In the genomic region with DNA sequence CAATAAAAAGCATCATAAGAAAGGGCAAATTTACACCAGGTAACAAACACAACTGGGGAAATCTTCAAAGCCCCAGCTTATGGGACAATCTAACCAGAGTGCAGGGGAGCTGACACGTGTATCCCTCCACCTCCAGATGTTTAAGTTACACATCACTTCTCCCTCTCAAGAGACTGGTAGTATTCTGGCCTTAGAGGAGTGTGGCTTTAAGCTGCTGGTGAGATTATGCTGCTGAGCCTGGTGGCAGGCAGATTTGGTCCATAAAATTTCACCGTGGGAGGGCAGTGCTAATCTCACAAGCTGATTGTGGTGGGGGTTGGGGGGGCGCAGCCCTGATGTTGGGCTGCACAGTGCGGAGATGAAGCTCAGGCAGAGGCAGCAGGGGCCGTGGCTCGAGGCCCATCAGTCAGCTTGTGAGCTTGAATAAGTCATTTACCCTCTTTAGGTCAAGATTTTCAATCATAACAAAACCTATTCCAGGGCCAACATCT, we compare ENCODE assay signal across 26 cellular contexts.
DNase-seq lines count a peak whose midpoint lies in the region; ATAC-seq and TF ChIP-seq lines count a peak whose summit lies in the region.
"Had no signal": no experiment of that assay in that cellular context is flagged by ENCODE, and none has a peak within 500 bp of the region (broad histone marks: within the 10 kb centered on the region; RNA-seq: fewer than 3 reads in every experiment).

No MANE protein-coding gene starts in this region.

- TF ChIP-seq CTCF in smooth muscle cell (IDR thresholded peaks at IDR 0.05; ENCODE audit: borderline replicate concordance, insufficient read depth, poor library complexity, severe bottlenecking) = no peak

- H3F3A ChIP-seq in smooth muscle cell (ENCODE audit: low read depth) = no peaks in the 10 kb centered on the region

- H3K4me1 ChIP-seq in smooth muscle cell (ENCODE audit: low read depth) (peaks cover 45% of the 10 kb centered on the region), SJCRH30 (peaks cover 28% of the 10 kb centered on the region)

- H3K4me2 ChIP-seq in smooth muscle cell = peak overlapping the region; percentile 11

- DNase-seq in NCI-H2107 treated with DMSO at 0.1 percent for 48 hours (lab: John Stamatoyannopoulos, UW; ENCODE audit: unreplicated experiment) (peak; percentile 79), NCI-H2107 (lab: John Stamatoyannopoulos, UW) (no peak), NCI-H524 (lab: John Stamatoyannopoulos, UW) (peak; percentile 67 to 91), caudate nucleus (lab: John Stamatoyannopoulos, UW) (no peak), smooth muscle cell (lab: John Stamatoyannopoulos, UW; ENCODE audit: unreplicated experiment) (no peak), SJCRH30 (no peak), NCI-H1105 treated with DMSO at 0.1 percent for 48 hours (lab: John Stamatoyannopoulos, UW) (no peak)
- DNase-seq: 8988T; activated B cell treated with CpG ODN at 0.5 μM for 24 hours; activated CD4-positive, alpha-beta memory T cell treated with anti-CD3 and anti-CD28 coated beads for 36 hours; activated effector memory CD4-positive, alpha-beta T cell treated with anti-CD3 and anti-CD28 coated beads, Interleukin-2, amount 50 U/mL, for 16 hours; brain microvascular endothelial cell; Caco-2; effector memory CD8-positive, alpha-beta T cell; EL; esophagus squamous epithelium; gastrocnemius medialis; HFFc6; hippocampal formation; lower lobe of right lung; mucosa of descending colon; NCI-H446; sigmoid colon; stimulated activated CD8-positive, alpha-beta memory T cell treated with anti-CD3 and anti-CD28 coated beads, Interleukin-4, amount 100 ng/mL, for 48 hours had no signal

- H3K27me3 ChIP-seq in smooth muscle cell (ENCODE audit: low read depth) (peaks cover 19% of the 10 kb centered on the region), SJCRH30 (no peaks in the 10 kb centered on the region)
- H3K27me3 ChIP-seq: brain microvascular endothelial cell, gastrocnemius medialis, sigmoid colon had no signal

- H3K27ac ChIP-seq in caudate nucleus (ENCODE audit: low read depth, low read length) (peak overlapping the region; percentile 16), smooth muscle cell (ENCODE audit: low read depth) (no peak overlapping the region), SJCRH30 (no peak overlapping the region)
- H3K27ac ChIP-seq: brain microvascular endothelial cell, gastrocnemius medialis, lower lobe of right lung, sigmoid colon had no signal

- H3K4me3 ChIP-seq in smooth muscle cell (no peak overlapping the region), SJCRH30 (no peak overlapping the region)
- H3K4me3 ChIP-seq: esophagus squamous epithelium, gastrocnemius medialis, lower lobe of right lung, mucosa of descending colon, sigmoid colon had no signal

- no peak for ATAC-seq in GM21619 (IDR thresholded peaks at IDR 0.05; ENCODE audit: unreplicated experiment)
- ATAC-seq: effector memory CD8-positive, alpha-beta T cell; gastrocnemius medialis; lower lobe of right lung; SK-N-SH treated with all-trans-retinoic acid at 6 μM for 48 hours had no signal

- H3K9ac ChIP-seq in smooth muscle cell (ENCODE audit: low read depth) = no peak overlapping the region

- H3K9me3 ChIP-seq in smooth muscle cell (replicated peaks; ENCODE audit: low read depth) (no peaks in the 10 kb centered on the region), SJCRH30 (replicated peaks) (no peaks in the 10 kb centered on the region)
- H3K9me3 ChIP-seq: Caco-2, esophagus squamous epithelium, gastrocnemius medialis, lower lobe of right lung, mucosa of descending colon, sigmoid colon had no signal

- H3K79me2 ChIP-seq in smooth muscle cell (ENCODE audit: low read depth) = peaks cover 6% of the 10 kb centered on the region

- H3K36me3 ChIP-seq in smooth muscle cell (ENCODE audit: low read depth) (no peaks in the 10 kb centered on the region), SJCRH30 (peaks cover 62% of the 10 kb centered on the region)
- H3K36me3 ChIP-seq: brain microvascular endothelial cell, gastrocnemius medialis, sigmoid colon had no signal

- H4K20me1 ChIP-seq in smooth muscle cell (ENCODE audit: low read depth) = peaks cover 99% of the 10 kb centered on the region

- 14% methylated on average over 6 of the region's 6 CpGs for WGBS in smooth muscle cell (ENCODE audit: low lambda C conversion rate)

- H2AFZ ChIP-seq in smooth muscle cell (ENCODE audit: low read depth) = no peak overlapping the region

Comparison
In these comparisons a context has a peak if more than half of its experiments do, and no peak if none do; other contexts are left out.
1. DNase-seq: peak in NCI-H2107 treated with DMSO at 0.1 percent for 48 hours (single experiment) and NCI-H524 (2 of 2); none in NCI-H2107 (single experiment), caudate nucleus (0 of 61), smooth muscle cell (single experiment), SJCRH30 (0 of 2) and NCI-H1105 treated with DMSO at 0.1 percent for 48 hours (single experiment).